Comparison of ENCODE assay signal across 18 cellular contexts in the genomic region with DNA sequence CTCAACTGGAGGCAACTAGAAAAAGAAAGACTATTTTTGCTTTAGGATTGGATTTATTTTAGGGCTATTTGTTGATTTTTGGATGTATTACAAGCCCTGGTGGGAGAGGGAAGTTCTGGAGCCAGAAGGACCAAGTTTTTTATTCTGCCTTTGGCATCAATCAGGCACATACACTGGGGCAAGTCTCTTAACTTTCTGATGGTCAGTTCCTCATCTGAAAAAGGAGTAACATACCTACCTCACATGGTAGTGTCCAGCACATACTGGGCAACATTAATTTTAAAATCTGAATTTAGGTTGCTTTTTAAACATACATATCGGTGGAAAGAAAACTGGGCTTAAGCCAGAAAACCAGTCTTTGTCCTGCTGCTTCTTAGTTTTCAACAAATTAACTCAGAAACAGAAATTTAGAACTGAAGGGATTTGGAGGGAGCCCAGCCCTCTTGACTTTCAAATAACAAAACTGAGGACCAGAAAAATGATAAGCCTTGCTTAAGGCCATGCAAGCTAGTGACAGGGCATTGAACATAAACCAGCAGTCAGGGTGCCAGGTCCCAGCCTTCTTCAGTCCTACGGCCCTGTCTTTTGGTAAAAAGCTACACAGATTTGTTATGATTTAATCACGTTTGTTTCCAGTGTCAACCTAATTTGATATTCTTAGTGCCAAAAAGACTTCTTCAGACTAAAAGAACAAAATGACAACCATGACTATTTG.
A peak's percentile ranks its signal among the peaks of the same experiment; 100 is the strongest.
DNase-seq lines count a peak whose midpoint lies in the region; ATAC-seq and TF ChIP-seq lines count a peak whose summit lies in the region.
"Had no signal": no experiment of that assay in that cellular context is flagged by ENCODE, and none has a peak within 500 bp of the region (broad histone marks: within the 10 kb centered on the region; RNA-seq: fewer than 3 reads in every experiment).

No MANE protein-coding gene starts in this region.

- no peaks in the 10 kb centered on the region for H3K27me3 Mint-ChIP-seq in nephron (ENCODE audit: low read depth)
- H3K27me3 Mint-ChIP-seq: B cell; central memory CD8-positive, alpha-beta T cell had no signal

- H3K4me3 ChIP-seq in RWPE2 (ENCODE audit: severe bottlenecking) = no peak overlapping the region
- H3K4me3 ChIP-seq in mammary epithelial cell (replicated peaks in 1 of 3; ENCODE audit: insufficient read depth in 1 of 3, low read depth in 2 of 3, low read length in 3 of 3) = no peak overlapping the region
- no peak overlapping the region for H3K4me3 ChIP-seq in tibial artery
- H3K4me3 ChIP-seq: esophagus muscularis mucosa had no signal

- peak overlapping the region; percentile 33 to 85 (median 77) for H3K27ac Mint-ChIP-seq in nephron
- H3K27ac Mint-ChIP-seq: B cell had no signal

- H3K4me1 ChIP-seq in RWPE2 (ENCODE audit: insufficient read depth, poor library complexity, severe bottlenecking) (peaks cover 23% of the 10 kb centered on the region), mammary epithelial cell (ENCODE audit: insufficient read depth, low read length) (peaks cover 15% of the 10 kb centered on the region), tibial artery (peaks cover 0 to 55% (median 43%) of the 10 kb centered on the region in 4 donors)

- H3K36me3 ChIP-seq in RWPE2 (ENCODE audit: low read depth) = no peaks in the 10 kb centered on the region
- H3K36me3 ChIP-seq in mammary epithelial cell (ENCODE audit: insufficient read depth, low read length) = no peaks in the 10 kb centered on the region
- H3K36me3 ChIP-seq in tibial artery = no peaks in the 10 kb centered on the region
- H3K36me3 ChIP-seq: esophagus muscularis mucosa had no signal

- no peak overlapping the region for H2AFZ ChIP-seq in mammary epithelial cell (ENCODE audit: low read depth, low read length)

- H3K27ac ChIP-seq in RWPE2 (ENCODE audit: poor library complexity, severe bottlenecking) = peak overlapping the region; percentile 49
- no peak overlapping the region for H3K27ac ChIP-seq in mammary epithelial cell (ENCODE audit: insufficient read depth, low read depth, low read length)
- peak overlapping the region; percentile 78 for H3K27ac ChIP-seq in tibial artery
- H3K27ac ChIP-seq: esophagus muscularis mucosa had no signal

- dilution Hi-C loops in mammary epithelial cell (cut with HindIII; ENCODE audit: low sequenced_read_pairs) = no loop called here

- no peak overlapping the region for H3K9ac ChIP-seq in mammary epithelial cell (ENCODE audit: insufficient read depth, low read length)

- H3K9me3 ChIP-seq in RWPE2 (ENCODE audit: severe bottlenecking) = no peaks in the 10 kb centered on the region
- no peaks in the 10 kb centered on the region for H3K9me3 ChIP-seq in mammary epithelial cell (replicated peaks; ENCODE audit: insufficient read depth, low read length)
- no peaks in the 10 kb centered on the region for H3K9me3 ChIP-seq in tibial artery
- H3K9me3 ChIP-seq: esophagus muscularis mucosa had no signal

- H3K4me2 ChIP-seq in mammary epithelial cell (ENCODE audit: insufficient read depth, low read depth, low read length) = peak overlapping the region; percentile 31

- peak overlapping the region in 2 of 3 experiments; percentile 6 to 67 for H3K4me3 Mint-ChIP-seq in nephron
- H3K4me3 Mint-ChIP-seq: B cell; central memory CD8-positive, alpha-beta T cell had no signal

- 64% methylated on average over 3 of the region's 3 CpGs for WGBS in mammary epithelial cell (ENCODE audit: low coverage, missing lambda C conversion rate)

- BruUV-seq in mammary epithelial cell (replicated peaks; lab: Mats Ljungman, UMichigan) = no TSS peak

- no peaks in the 10 kb centered on the region for H3K79me2 ChIP-seq in mammary epithelial cell (ENCODE audit: insufficient read depth, low read length)

- H4K20me1 ChIP-seq in mammary epithelial cell (ENCODE audit: insufficient read depth, low read length) = no peaks in the 10 kb centered on the region

- TF ChIP-seq CTCF in RWPE2 (IDR thresholded peaks at IDR 0.05; ENCODE audit: poor library complexity, severe bottlenecking) (no peak), mammary epithelial cell (conservative IDR thresholded peaks at IDR 0.05 in 1 of 2, IDR thresholded peaks at IDR 0.05 in 1 of 2; ENCODE audit: extremely low read depth in 1 of 2, insufficient read depth in 1 of 2, low read depth in 1 of 2, low read length in 2 of 2) (no peak), nephron (IDR thresholded peaks at IDR 0.05; ENCODE audit: unreplicated experiment in 3 of 3) (no peak), tibial artery (IDR thresholded peaks at IDR 0.05) (no peak)

- H3K27me3 ChIP-seq in RWPE2 (ENCODE audit: insufficient read depth, poor library complexity, severe bottlenecking) (no peaks in the 10 kb centered on the region), mammary epithelial cell (ENCODE audit: insufficient read depth, low read length) (no peaks in the 10 kb centered on the region), tibial artery (no peaks in the 10 kb centered on the region)
- H3K27me3 ChIP-seq: esophagus muscularis mucosa had no signal

- ATAC-seq in RWPE2 (ENCODE audit: low read depth) = no peak
- ATAC-seq in HG03457 (IDR thresholded peaks at IDR 0.05; ENCODE audit: unreplicated experiment) = no peak
- ATAC-seq: PC-3 had no signal

- intact Hi-C loops in mammary epithelial cell (cut with micrococcal nuclease) (no loop called here), tibial artery (cut with DNase I; ENCODE audit: low total_unique reads) (no loop called here)

- H3K9me3 Mint-ChIP-seq in nephron = no peaks in the 10 kb centered on the region
- H3K9me3 Mint-ChIP-seq: central memory CD8-positive, alpha-beta T cell had no signal

- no peak for DNase-seq in RWPE2 (ENCODE audit: low spot score)
- DNase-seq in mammary epithelial cell = no peak
- no peak for DNase-seq in tibial artery
- no peak for DNase-seq in RPMI8226
- no peak for DNase-seq in NOMO-1 treated with DMSO at 0.1 percent for 48 hours (lab: John Stamatoyannopoulos, UW; ENCODE audit: unreplicated experiment)
- DNase-seq: activated CD4-positive, alpha-beta T cell treated with anti-CD3 and anti-CD28 coated beads, Interleukin-2, amount 50 U/mL, for 48 hours; activated gamma-delta T cell treated with Interleukin-2 at 50 U/mL for 16 hours; amniotic stem cell; effector CD8-positive, alpha-beta T cell; Karpas-422; NCI-H1048; NCI-H2029 treated with DMSO at 0.1 percent for 48 hours; PC-3 had no signal

- H3K36me3 Mint-ChIP-seq in nephron (ENCODE audit: low read depth) = no peaks in the 10 kb centered on the region

- in situ Hi-C loops in mammary epithelial cell (cut with MboI; ENCODE audit: low sequenced_read_pairs in 2 of 2) = no loop called here

- H3K4me1 Mint-ChIP-seq in nephron = peaks cover 47% of the 10 kb centered on the region

- CTCF ChIA-PET in mammary epithelial cell (lab: Charles Lee; ENCODE audit: low non-redundant PET) = no interaction called here
